In genomic region chr1:46132529-46133180, GRCh38 we compare ENCODE assay signal across 8 cellular contexts. TPM values are rescaled to one million over a fixed set of nuclear protein-coding genes. Genes with fewer than 3 reads are reported as not detected.
DNase-seq lines count a peak whose midpoint lies in the region; ATAC-seq, FAIRE-seq and TF ChIP-seq lines count a peak whose summit lies in the region.

PIK3R3 (minus strand) TSS chr1:46132629; CDS start chr1:46131952, 677 bp downstream.

- H3K27me3 ChIP-seq in BLaER1 treated with 17β-estradiol and CSF1 and Interleukin-3, amounts not matched to agents 10 nM and 100 nM = no peaks in the 10 kb centered on the region
- peaks cover 2 to 16% of the 10 kb centered on the region in 2 experiments; a peak in 3 of 5 replicates for H3K27me3 ChIP-seq in HepG2 (ENCODE audit: control insufficient read depth in 1 of 2, insufficient read depth in 2 of 2, low read length in 2 of 2)

- H3K9ac ChIP-seq in BLaER1 treated with 17β-estradiol and CSF1 and Interleukin-3, amounts not matched to agents 10 nM and 100 nM = peak within 1 kb of the TSS; percentile 89 to 99 (median 96)
- peak within 1 kb of the TSS; percentile 72 for H3K9ac ChIP-seq in HepG2 (ENCODE audit: insufficient read depth, low read depth, low read length)

- peak; percentile 97 for DNase-seq in NCI-H69 (lab: John Stamatoyannopoulos, UW)
- DNase-seq in activated CD4-positive, alpha-beta T cell treated with anti-CD3 and anti-CD28 coated beads, Interleukin-2, amount 50 U/mL, for 48 hours = peak; percentile 91 to 93
- peak; percentile 94 to 99 for DNase-seq in dermis microvascular lymphatic vessel endothelial cell (ENCODE audit: low read depth in 2 of 2)
- peak; percentile 91 for DNase-seq in HepG2 (ENCODE audit: low spot score)
- DNase-seq in stimulated activated CD4-positive, alpha-beta T cell treated with anti-CD3 and anti-CD28 coated beads, Interleukin-4, amount 100 ng/mL, for 1 hour = peak; percentile 85

- in situ Hi-C loops in HepG2 (cut with HindIII; ENCODE audit: extremely low pct_ligation_motif_present, low pct_unique_long_range_greater_than_20kb) = no loop called here

- intact Hi-C loops in HepG2 (cut with micrococcal nuclease; ENCODE audit: unreplicated experiment) = no loop called here

- H4K20me1 ChIP-seq in BLaER1 treated with 17β-estradiol and CSF1 and Interleukin-3, amounts not matched to agents 10 nM and 100 nM = peaks cover 0 to 12% (median 0%) of the 10 kb centered on the region in 11 experiments; a peak in 4 of 22 replicates
- H4K20me1 ChIP-seq in HepG2 (ENCODE audit: insufficient read depth, low read length) = no peaks in the 10 kb centered on the region

- FAIRE-seq in HepG2 (lab: Jason Lieb, UNC) = peak; percentile 62

- H3K27ac ChIP-seq in BLaER1 treated with 17β-estradiol and CSF1 and Interleukin-3, amounts not matched to agents 10 nM and 100 nM = peak within 1 kb of the TSS; percentile 93 to 99 (median 98)
- H3K27ac ChIP-seq in HepG2 (ENCODE audit: extremely low read length, insufficient read depth, low read length) = peak within 1 kb of the TSS; percentile 81

- H3K36me3 ChIP-seq in BLaER1 treated with 17β-estradiol and CSF1 and Interleukin-3, amounts not matched to agents 10 nM and 100 nM = peaks cover 0 to 11% (median 5%) of the 10 kb centered on the region in 11 experiments; a peak in 7 of 22 replicates
- no peaks in the 10 kb centered on the region for H3K36me3 ChIP-seq in HepG2 (replicated peaks in 1 of 2; ENCODE audit: control insufficient read depth in 1 of 2, insufficient read depth in 2 of 2, low read length in 2 of 2)

- peak within 1 kb of the TSS; percentile 85 to 98 (median 91) for H3K4me2 ChIP-seq in BLaER1 treated with 17β-estradiol and CSF1 and Interleukin-3, amounts not matched to agents 10 nM and 100 nM
- peak within 1 kb of the TSS; percentile 87 for H3K4me2 ChIP-seq in HepG2 (ENCODE audit: low read depth, low read length)

- no peak for TF ChIP-seq CTCF in HepG2 (CRISPR knock-in tag; IDR thresholded peaks at IDR 0.05)

- peaks cover 28 to 45% (median 38%) of the 10 kb centered on the region in 10 experiments for H3K4me1 ChIP-seq in BLaER1 treated with 17β-estradiol and CSF1 and Interleukin-3, amounts not matched to agents 10 nM and 100 nM
- peaks cover 30% of the 10 kb centered on the region for H3K4me1 ChIP-seq in HepG2 (ENCODE audit: insufficient read depth, low read length)

- peaks cover 4% of the 10 kb centered on the region for H3K79me2 ChIP-seq in HepG2 (ENCODE audit: insufficient read depth, low read length)

- no TSS peak for BruUV-seq in HepG2 (replicated peaks; lab: Mats Ljungman, UMichigan)

- POLR2A ChIA-PET in HepG2 (lab: Yijun Ruan, JAX) = interaction anchor here (0.7 to 1.3 kb wide), 6 partner anchors 9 to 114 kb away, joined by 3 to 6 read pairs (median 4); partner anchors contain the start of gene POMGNT1

- TF ChIP-seq RAD21 in HepG2 (CRISPR knock-in tag; IDR thresholded peaks at IDR 0.05) = no peak

- H2AFZ ChIP-seq in HepG2 (ENCODE audit: low read length) = peak within 1 kb of the TSS; percentile 83

- under 1% methylated on average over 25 of the region's 55 CpGs for WGBS in HepG2 (ENCODE audit: low lambda C conversion rate)

- ATAC-seq in GM19328 (IDR thresholded peaks at IDR 0.05; ENCODE audit: unreplicated experiment) (peak; percentile 88), HG03520 (IDR thresholded peaks at IDR 0.05; ENCODE audit: unreplicated experiment) (peak; percentile 86), HepG2 (peak; percentile 96)

- TF ChIP-seq POLR2A in HepG2 (IDR thresholded peaks at IDR 0.05; ENCODE audit: insufficient read depth in 1 of 2, low read depth in 2 of 2, low read length in 2 of 2) = peak; percentile 82 to 96

- TF ChIP-seq EP300 in HepG2 (IDR thresholded peaks at IDR 0.05; ENCODE audit: low read depth in 2 of 2, low read length in 2 of 2) (peak in 1 of 2 experiments; percentile 47; a peak in 2 of 4 replicates), HepG2 (CRISPR knock-in tag; IDR thresholded peaks at IDR 0.05; ENCODE audit: borderline replicate concordance) (peak; percentile 84)

- no peaks in the 10 kb centered on the region for H3K9me3 ChIP-seq in BLaER1 treated with 17β-estradiol and CSF1 and Interleukin-3, amounts not matched to agents 10 nM and 100 nM (replicated peaks in 1 of 11)
- H3K9me3 ChIP-seq in HepG2 (ENCODE audit: low read length) = no peaks in the 10 kb centered on the region

- peak within 1 kb of the TSS; percentile 66 to 95 (median 87) for H3K4me3 ChIP-seq in BLaER1 treated with 17β-estradiol and CSF1 and Interleukin-3, amounts not matched to agents 10 nM and 100 nM
- peak within 1 kb of the TSS; percentile 54 to 74 (median 70) for H3K4me3 ChIP-seq in HepG2 (replicated peaks in 1 of 3; ENCODE audit: insufficient read depth in 1 of 3, low read depth in 2 of 3, low read length in 3 of 3)

- CTCF ChIA-PET in HepG2 (lab: Yijun Ruan, JAX; ENCODE audit: low intra/inter-chr PET ratio, low total read pairs) = no interaction called here

TF ChIP-seq in HepG2, 621 proteins besides CTCF, POLR2A, EP300 and RAD21 (continues in another document):
- TF ChIP-seq SMAD3 (CRISPR knock-in tag; IDR thresholded peaks at IDR 0.05) (peak; percentile 92), NONO (IDR thresholded peaks at IDR 0.05) (peak; percentile 98; the same call in 1 of the 2 replicates), NONO (CRISPR knock-in tag; conservative IDR thresholded peaks at IDR 0.05) (peak; percentile 96), ZBTB21 (CRISPR knock-in tag; IDR thresholded peaks at IDR 0.05) (no peak), ZBTB1 (CRISPR knock-in tag; IDR thresholded peaks at IDR 0.05; ENCODE audit: borderline replicate concordance) (no peak), NRL (CRISPR knock-in tag; IDR thresholded peaks at IDR 0.05; ENCODE audit: borderline replicate concordance) (peak; percentile 92), ISL2 (CRISPR knock-in tag; IDR thresholded peaks at IDR 0.05) (peak; percentile 75; the same call in 1 of the 2 replicates), STAG1 (CRISPR knock-in tag; IDR thresholded peaks at IDR 0.05) (no peak), TCF7 (IDR thresholded peaks at IDR 0.05; ENCODE audit: low read depth) (no peak), PPARG (CRISPR knock-in tag; conservative IDR thresholded peaks at IDR 0.05) (peak; percentile 63), ZNF275 (CRISPR knock-in tag; IDR thresholded peaks at IDR 0.05; ENCODE audit: borderline replicate concordance) (peak; percentile 93; the same call in 1 of the 2 replicates), PRMT3 (CRISPR knock-in tag; IDR thresholded peaks at IDR 0.05; ENCODE audit: borderline replicate concordance, low read depth) (no peak; the same call in 1 of the 2 replicates), GLMP (CRISPR knock-in tag; IDR thresholded peaks at IDR 0.05; ENCODE audit: borderline replicate concordance) (no peak), ZSCAN30 (CRISPR knock-in tag; IDR thresholded peaks at IDR 0.05) (no peak; the same call in 1 of the 2 replicates), RFX1 (IDR thresholded peaks at IDR 0.05) (no peak), ZNF891 (CRISPR knock-in tag; IDR thresholded peaks at IDR 0.05) (peak; percentile 79)

RNA-seq across cellular contexts. Expression of gene PIK3R3, which starts in this region (rescaled TPM):
- total RNA-seq in dermis microvascular lymphatic vessel endothelial cell = 16.3 and 18.3 TPM in 2 replicates
- 6.9 and 9.7 TPM in 2 replicates for total RNA-seq in HepG2 (2016; rRNA removed; fragmentation: Illumina TruSeq; extraction: Trizol)
- 7.4 and 9.6 TPM in 2 replicates for total RNA-seq in HepG2 (2016; cell fraction: cytosol; rRNA removed; fragmentation: Illumina TruSeq; extraction: Trizol; ENCODE audit: low read depth)
- 6.5 and 9.3 TPM in 2 replicates for total RNA-seq in HepG2 (2016; cell fraction: insoluble cytoplasmic fraction; rRNA removed; fragmentation: Illumina TruSeq; extraction: Trizol)
- total RNA-seq in HepG2 (2016; cell fraction: membrane; rRNA removed; fragmentation: Illumina TruSeq; extraction: Trizol) = 6.5 and 6.9 TPM in 2 replicates
- total RNA-seq in HepG2 (2016; cell fraction: nucleus; rRNA removed; fragmentation: Illumina TruSeq; extraction: Trizol) = 7.1 and 7.2 TPM in 2 replicates
- polyA plus RNA-seq in HepG2 (2011; rRNA removed) = 0.31 and 0.37 TPM in 2 replicates
- polyA plus RNA-seq in HepG2 (2011; cell fraction: cytosol; rRNA removed) = 0.13 and 0.38 TPM in 2 replicates
- polyA plus RNA-seq in HepG2 (2011; cell fraction: nucleus; rRNA removed) = 0.28 and 0.32 TPM in 2 replicates
- 0.48 and 0.75 TPM in 2 replicates for polyA plus RNA-seq in HepG2 (2012)
- polyA plus RNA-seq in HepG2 (2016; cell fraction: cytosol; fragmentation: Illumina TruSeq; extraction: Trizol; ENCODE audit: low read depth) = 0.50 and 0.64 TPM in 2 replicates
- 7.1 and 8.3 TPM in 2 replicates for polyA plus RNA-seq in HepG2 (2016; cell fraction: insoluble cytoplasmic fraction; fragmentation: Illumina TruSeq; extraction: Trizol; ENCODE audit: low read depth)
- 1.2 and 1.7 TPM in 2 replicates for polyA plus RNA-seq in HepG2 (2016; cell fraction: membrane; fragmentation: Illumina TruSeq; extraction: Trizol; ENCODE audit: low read depth)
- polyA plus RNA-seq in HepG2 (2016; cell fraction: nucleus; fragmentation: Illumina TruSeq; extraction: Trizol; ENCODE audit: insufficient read depth, low read depth) = 4.5 and 5.8 TPM in 2 replicates
- 0.66 and 31.7 TPM in 2 replicates for polyA minus RNA-seq in HepG2 (2011; rRNA and poly(A)+ RNA removed; ENCODE audit: low replicate concordance)
- 0.26 and 1.1 TPM in 2 replicates for polyA minus RNA-seq in HepG2 (2011; cell fraction: cytosol; rRNA and poly(A)+ RNA removed)
- 0.52 and 0.87 TPM in 2 replicates for polyA minus RNA-seq in HepG2 (2011; cell fraction: nucleus; rRNA and poly(A)+ RNA removed)

Comparison
In these comparisons a context has a peak if more than half of its experiments do, and no peak if none do; other contexts are left out.
1. Peak in every context shown above with its lines: DNase-seq, ATAC-seq, H3K4me3 ChIP-seq and H3K27ac ChIP-seq.